In the genomic region with DNA sequence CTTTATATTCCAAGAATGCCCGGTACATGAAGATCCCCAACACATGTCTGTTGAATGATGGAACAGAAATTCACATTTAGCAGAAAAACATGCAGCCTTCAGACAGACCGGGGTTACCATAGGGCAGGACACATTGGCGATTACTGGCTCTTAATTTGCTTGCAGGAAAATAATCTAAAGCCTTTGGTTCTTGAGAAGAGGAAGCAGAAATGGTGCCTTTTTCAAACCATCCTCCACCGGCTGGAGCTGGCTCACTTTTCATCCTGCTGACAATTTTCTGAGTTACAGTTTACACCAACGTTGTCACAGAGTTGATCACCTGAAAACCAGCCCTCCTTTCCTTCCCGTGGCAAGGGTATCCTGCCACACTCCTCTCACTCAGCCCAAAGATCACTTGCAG, we compare ENCODE assay signal across 10 cellular contexts. TPM values are rescaled to one million over a fixed set of nuclear protein-coding genes. Genes with fewer than 3 reads are reported as not detected.
DNase-seq lines count a peak whose midpoint lies in the region; ATAC-seq, FAIRE-seq and TF ChIP-seq lines count a peak whose summit lies in the region.
"Had no signal": no experiment of that assay in that cellular context is flagged by ENCODE, and none has a peak within 500 bp of the region (broad histone marks: within the 10 kb centered on the region; RNA-seq: fewer than 3 reads in every experiment).

No MANE protein-coding gene starts in this region.

- no peak for DNase-seq in activated naive CD4-positive, alpha-beta T cell treated with anti-CD3 and anti-CD28 coated beads, Interleukin-2, amount 10 ng/mL, durations not matched to agents 7 days and 5 days
- DNase-seq in activated naive CD4-positive, alpha-beta T cell treated with anti-CD3 and anti-CD28 coated beads, Interleukin-2, amount 50 U/mL, for 72 hours (ENCODE audit: low spot score in 2 of 2) = no peak
- DNase-seq in T-helper 17 cell (no peak), hepatocyte (ENCODE audit: low spot score) (no peak), transverse colon (no peak), thyroid gland (no peak), pancreas (no peak), neuronal stem cell (ENCODE audit: low spot score) (no peak)
- DNase-seq: NCI-H446 had no signal

- in situ Hi-C loops in transverse colon (cut with MboI; ENCODE audit: low pct_ligation_motif_present in 1 of 4, low pct_unique_long_range_greater_than_20kb in 1 of 4, low sequenced_read_pairs in 3 of 4) = no loop called here

- CTCF ChIA-PET in activated naive CD4-positive, alpha-beta T cell treated with anti-CD3 and anti-CD28 coated beads, Interleukin-2, amount 10 ng/mL, durations not matched to agents 7 days and 5 days (lab: Charles Lee) = no interaction called here

- no peak overlapping the region for H2BK12ac ChIP-seq in neuronal stem cell (ENCODE audit: low read length)

- no peaks in the 10 kb centered on the region for H4K20me1 ChIP-seq in hepatocyte (ENCODE audit: insufficient read depth, poor library complexity, severe bottlenecking)

- intact Hi-C loops in transverse colon (cut with DNase I; ENCODE audit: low total_unique reads) (no loop called here), thyroid gland (cut with DNase I) (no loop called here), pancreas (cut with DNase I) (no loop called here)

- no peak overlapping the region for H3K9ac ChIP-seq in neuronal stem cell (ENCODE audit: low read depth, low read length, poor library complexity)

- no peak overlapping the region for H2BK120ac ChIP-seq in neuronal stem cell (ENCODE audit: low read depth, low read length)

- ATAC-seq in activated naive CD4-positive, alpha-beta T cell treated with anti-CD3 and anti-CD28 coated beads, Interleukin-2, amount 50 U/mL, for 72 hours = no peak
- ATAC-seq in T-helper 17 cell = no peak
- no peak for ATAC-seq in pancreas

- H3K9me2 ChIP-seq in hepatocyte (replicated peaks; ENCODE audit: insufficient read depth) = no peaks in the 10 kb centered on the region

- peaks cover 37% of the 10 kb centered on the region for H3K4me1 Mint-ChIP-seq in activated naive CD4-positive, alpha-beta T cell treated with anti-CD3 and anti-CD28 coated beads, Interleukin-2, amount 10 ng/mL, durations not matched to agents 7 days and 5 days
- H3K4me1 Mint-ChIP-seq in T-helper 17 cell = peaks cover 22% of the 10 kb centered on the region

- H3K4me3 Mint-ChIP-seq in activated naive CD4-positive, alpha-beta T cell treated with anti-CD3 and anti-CD28 coated beads, Interleukin-2, amount 10 ng/mL, durations not matched to agents 7 days and 5 days = peak overlapping the region; percentile 80
- peak overlapping the region; percentile 92 for H3K4me3 Mint-ChIP-seq in T-helper 17 cell

- H4K8ac ChIP-seq in neuronal stem cell (ENCODE audit: low read depth, low read length) = no peak overlapping the region

- H3K27ac ChIP-seq in hepatocyte = no peak overlapping the region
- peak overlapping the region; percentile 93 to 97 (median 96) for H3K27ac ChIP-seq in transverse colon
- no peak overlapping the region for H3K27ac ChIP-seq in thyroid gland
- no peak overlapping the region for H3K27ac ChIP-seq in pancreas
- H3K27ac ChIP-seq in neuronal stem cell (replicated peaks; ENCODE audit: low read length) = no peak overlapping the region

- H2AFZ ChIP-seq in hepatocyte (no peak overlapping the region), neuronal stem cell (ENCODE audit: low read length) (no peak overlapping the region)

- H3K9me3 ChIP-seq in T-helper 17 cell (ENCODE audit: control insufficient read depth, low read length, poor library complexity, severe bottlenecking) = no peaks in the 10 kb centered on the region
- no peaks in the 10 kb centered on the region for H3K9me3 ChIP-seq in hepatocyte (ENCODE audit: low read depth)
- H3K9me3 ChIP-seq in transverse colon = no peaks in the 10 kb centered on the region
- no peaks in the 10 kb centered on the region for H3K9me3 ChIP-seq in thyroid gland
- no peaks in the 10 kb centered on the region for H3K9me3 ChIP-seq in pancreas
- peaks cover 0 to 6% of the 10 kb centered on the region in 2 donors for H3K9me3 ChIP-seq in neuronal stem cell (replicated peaks in 1 of 2; ENCODE audit: control insufficient read depth in 2 of 2, insufficient read depth in 1 of 2, low read depth in 1 of 2, low read length in 2 of 2)

- peaks cover 56% of the 10 kb centered on the region for H3K27me3 ChIP-seq in hepatocyte
- H3K27me3 ChIP-seq in transverse colon = no peaks in the 10 kb centered on the region
- no peaks in the 10 kb centered on the region for H3K27me3 ChIP-seq in thyroid gland
- no peaks in the 10 kb centered on the region for H3K27me3 ChIP-seq in pancreas
- H3K27me3 ChIP-seq in neuronal stem cell (ENCODE audit: control insufficient read depth in 3 of 3, insufficient read depth in 3 of 3, low read depth in 1 of 3, low read length in 3 of 3) = peaks cover 0 to 70% (median 27%) of the 10 kb centered on the region in 3 experiments

- TF ChIP-seq POLR2A in transverse colon (IDR thresholded peaks at IDR 0.05) (no peak), thyroid gland (IDR thresholded peaks at IDR 0.05) (no peak)

- no peak overlapping the region for H3K14ac ChIP-seq in neuronal stem cell (ENCODE audit: low read length)

- H3K36me3 ChIP-seq in hepatocyte (replicated peaks; ENCODE audit: insufficient read depth, low read depth) (no peaks in the 10 kb centered on the region), transverse colon (no peaks in the 10 kb centered on the region), thyroid gland (no peaks in the 10 kb centered on the region), pancreas (no peaks in the 10 kb centered on the region), neuronal stem cell (replicated peaks in 1 of 2; ENCODE audit: control insufficient read depth in 2 of 2, insufficient read depth in 2 of 2, low read length in 2 of 2) (no peaks in the 10 kb centered on the region)

- FAIRE-seq in pancreas (lab: Jason Lieb, UNC) = no peak
- FAIRE-seq: TTC549 had no signal

- no peak overlapping the region for H3K18ac ChIP-seq in neuronal stem cell (ENCODE audit: low read length)

- H3K9me3 Mint-ChIP-seq in activated naive CD4-positive, alpha-beta T cell treated with anti-CD3 and anti-CD28 coated beads, Interleukin-2, amount 10 ng/mL, durations not matched to agents 7 days and 5 days = no peaks in the 10 kb centered on the region
- H3K9me3 Mint-ChIP-seq in activated naive CD4-positive, alpha-beta T cell treated with anti-CD3 and anti-CD28 coated beads, Interleukin-2, amount 50 U/mL, for 72 hours = peaks cover 0 to 1% of the 10 kb centered on the region in 2 donors

- peak overlapping the region; percentile 51 for H3K27ac Mint-ChIP-seq in activated naive CD4-positive, alpha-beta T cell treated with anti-CD3 and anti-CD28 coated beads, Interleukin-2, amount 10 ng/mL, durations not matched to agents 7 days and 5 days
- H3K27ac Mint-ChIP-seq in activated naive CD4-positive, alpha-beta T cell treated with anti-CD3 and anti-CD28 coated beads, Interleukin-2, amount 50 U/mL, for 72 hours = peak overlapping the region in 1 of 2 donors; percentile 40
- H3K27ac Mint-ChIP-seq in T-helper 17 cell = peak overlapping the region; percentile 90

- no peak for TF ChIP-seq EP300 in transverse colon (IDR thresholded peaks at IDR 0.05; ENCODE audit: low read depth)

- no peak overlapping the region for H4K91ac ChIP-seq in neuronal stem cell (ENCODE audit: low read depth, low read length, poor library complexity)

- no peaks in the 10 kb centered on the region for H3K79me1 ChIP-seq in neuronal stem cell (ENCODE audit: low read depth, low read length)

- TF ChIP-seq CTCF in hepatocyte (IDR thresholded peaks at IDR 0.05; ENCODE audit: poor library complexity) (no peak), transverse colon (IDR thresholded peaks at IDR 0.05) (no peak), thyroid gland (IDR thresholded peaks at IDR 0.05) (no peak), pancreas (IDR thresholded peaks at IDR 0.05) (no peak)

- H3K27me3 Mint-ChIP-seq in activated naive CD4-positive, alpha-beta T cell treated with anti-CD3 and anti-CD28 coated beads, Interleukin-2, amount 10 ng/mL, durations not matched to agents 7 days and 5 days = peaks cover 30% of the 10 kb centered on the region
- no peaks in the 10 kb centered on the region for H3K27me3 Mint-ChIP-seq in T-helper 17 cell

- no peak overlapping the region for H3K23ac ChIP-seq in neuronal stem cell (ENCODE audit: low read depth, low read length, poor library complexity)

- H2BK15ac ChIP-seq in neuronal stem cell (ENCODE audit: low read length) = no peak overlapping the region

- no peak overlapping the region for H2AK5ac ChIP-seq in neuronal stem cell (ENCODE audit: low read depth, low read length)

- H2BK5ac ChIP-seq in neuronal stem cell (ENCODE audit: low read length) = no peak overlapping the region

- H3K79me2 ChIP-seq in hepatocyte = no peaks in the 10 kb centered on the region

- peaks cover 11% of the 10 kb centered on the region for H3K4me1 ChIP-seq in hepatocyte (ENCODE audit: insufficient read depth)
- peaks cover 0 to 25% (median 9%) of the 10 kb centered on the region in 4 donors for H3K4me1 ChIP-seq in transverse colon
- H3K4me1 ChIP-seq in thyroid gland = no peaks in the 10 kb centered on the region
- peaks cover 0 to 4% (median 0%) of the 10 kb centered on the region in 3 donors for H3K4me1 ChIP-seq in pancreas
- H3K4me1 ChIP-seq in neuronal stem cell (ENCODE audit: control insufficient read depth in 2 of 2, insufficient read depth in 1 of 2, low read depth in 1 of 2, low read length in 2 of 2) = peaks cover 0 to 5% of the 10 kb centered on the region in 2 donors

- 46% methylated on average over 6 of the region's 6 CpGs for WGBS in hepatocyte (ENCODE audit: low lambda C conversion rate, missing lambda C conversion rate)
- 23 to 31% methylated on average over 5 to 6 of the region's 6 CpGs for WGBS in transverse colon (ENCODE audit: low coverage in 1 of 2), 2 donors
- 41 to 44% methylated on average over 6 of the region's 6 CpGs for WGBS in thyroid gland, 2 donors
- WGBS in pancreas, 2 donors = 38% methylated on average over 6 of the region's 6 CpGs
- no CpG with 5 or more reads among the region's 6 CpGs for WGBS in neuronal stem cell (ENCODE audit: extremely low coverage in 2 of 2, insufficient read length in 2 of 2, insufficient replicate concordance in 1 of 2), 2 donors

- H3K4me3 ChIP-seq in hepatocyte = no peak overlapping the region
- peak overlapping the region in 1 of 4 donors; percentile 84 for H3K4me3 ChIP-seq in transverse colon
- peak overlapping the region in 1 of 3 donors; percentile 95 for H3K4me3 ChIP-seq in thyroid gland (replicated peaks in 1 of 3)
- H3K4me3 ChIP-seq in pancreas = no peak overlapping the region
- no peak overlapping the region for H3K4me3 ChIP-seq in neuronal stem cell (ENCODE audit: low read length in 2 of 2)

- H3K4ac ChIP-seq in neuronal stem cell (ENCODE audit: low read length) = no peak overlapping the region

- H3K4me2 ChIP-seq in hepatocyte (peak overlapping the region; percentile 99), neuronal stem cell (ENCODE audit: insufficient read depth, low read length, poor library complexity, severe bottlenecking) (no peak overlapping the region)

- peaks cover 4% of the 10 kb centered on the region for H3K36me3 Mint-ChIP-seq in activated naive CD4-positive, alpha-beta T cell treated with anti-CD3 and anti-CD28 coated beads, Interleukin-2, amount 10 ng/mL, durations not matched to agents 7 days and 5 days
- peaks cover 0 to 8% of the 10 kb centered on the region in 2 donors for H3K36me3 Mint-ChIP-seq in activated naive CD4-positive, alpha-beta T cell treated with anti-CD3 and anti-CD28 coated beads, Interleukin-2, amount 50 U/mL, for 72 hours
- no peaks in the 10 kb centered on the region for H3K36me3 Mint-ChIP-seq in T-helper 17 cell (ENCODE audit: low read depth)

RNA-seq across cellular contexts. Expression of a gene that starts 32.6 kb away (rescaled TPM):
- total RNA-seq in activated naive CD4-positive, alpha-beta T cell treated with anti-CD3 and anti-CD28 coated beads, Interleukin-2, amount 50 U/mL, for 72 hours = 100 to 1,000 TPM; 129 to 194 TPM
- 100 to 1,000 TPM; 143 to 175 TPM for total RNA-seq in T-helper 17 cell
- total RNA-seq in hepatocyte = 147 and 182 TPM in 2 replicates
- polyA plus RNA-seq in hepatocyte = 155 and 179 TPM in 2 replicates
- 100 to 1,000 TPM in 2 of 4 donors, 10 to 100 TPM in 2; 60.2 to 187 (median 101) TPM for total RNA-seq in transverse colon
- total RNA-seq in thyroid gland = 100 to 1,000 TPM in 2 of 4 donors, 10 to 100 TPM in 2; 63.1 to 205 (median 133) TPM
- total RNA-seq in pancreas = 10 to 100 TPM; 45.2 to 97.2 (median 68.7) TPM
- 100 to 1,000 TPM in 1 of 2 donors, 10 to 100 TPM in 1; 89.3 to 138 TPM for polyA plus RNA-seq in pancreas
- 246 TPM for polyA plus RNA-seq in neuronal stem cell (2013, experiment 1 of 2)
- polyA plus RNA-seq in neuronal stem cell (2013, experiment 2 of 2) = 242 TPM

RNA-seq across cellular contexts. Expression of a gene that starts 54.7 kb away (rescaled TPM):
- 10 to 100 TPM; 11.0 to 18.8 TPM for total RNA-seq in activated naive CD4-positive, alpha-beta T cell treated with anti-CD3 and anti-CD28 coated beads, Interleukin-2, amount 50 U/mL, for 72 hours
- total RNA-seq in T-helper 17 cell = 1 to 10 TPM; 3.3 to 6.3 TPM
- 38.9 and 48.6 TPM in 2 replicates for total RNA-seq in hepatocyte
- polyA plus RNA-seq in hepatocyte = 88.9 and 96.1 TPM in 2 replicates
- total RNA-seq in transverse colon = 100 to 1,000 TPM in 1 of 4 donors, 10 to 100 TPM in 3; 45.3 to 133 (median 50.4) TPM
- 10 to 100 TPM in 1 of 4 donors, 1 to 10 TPM in 3; 6.6 to 10.5 (median 7.4) TPM for total RNA-seq in thyroid gland
- total RNA-seq in pancreas = 10 to 100 TPM; 12.5 to 22.9 (median 14.6) TPM
- polyA plus RNA-seq in pancreas = 10 to 100 TPM; 17.3 to 31.6 TPM
- 5.6 TPM for polyA plus RNA-seq in neuronal stem cell (2013, experiment 1 of 2)
- polyA plus RNA-seq in neuronal stem cell (2013, experiment 2 of 2) = 5.9 TPM

Comparison
In these comparisons a context has a peak if more than half of its experiments do, and no peak if none do; other contexts are left out.
1. H3K27ac ChIP-seq: peak in transverse colon (4 of 4); none in hepatocyte (single experiment), thyroid gland (0 of 3), pancreas (0 of 4) and neuronal stem cell (single experiment).